ENCODE assay signal across 8 cellular contexts in the genomic region with DNA sequence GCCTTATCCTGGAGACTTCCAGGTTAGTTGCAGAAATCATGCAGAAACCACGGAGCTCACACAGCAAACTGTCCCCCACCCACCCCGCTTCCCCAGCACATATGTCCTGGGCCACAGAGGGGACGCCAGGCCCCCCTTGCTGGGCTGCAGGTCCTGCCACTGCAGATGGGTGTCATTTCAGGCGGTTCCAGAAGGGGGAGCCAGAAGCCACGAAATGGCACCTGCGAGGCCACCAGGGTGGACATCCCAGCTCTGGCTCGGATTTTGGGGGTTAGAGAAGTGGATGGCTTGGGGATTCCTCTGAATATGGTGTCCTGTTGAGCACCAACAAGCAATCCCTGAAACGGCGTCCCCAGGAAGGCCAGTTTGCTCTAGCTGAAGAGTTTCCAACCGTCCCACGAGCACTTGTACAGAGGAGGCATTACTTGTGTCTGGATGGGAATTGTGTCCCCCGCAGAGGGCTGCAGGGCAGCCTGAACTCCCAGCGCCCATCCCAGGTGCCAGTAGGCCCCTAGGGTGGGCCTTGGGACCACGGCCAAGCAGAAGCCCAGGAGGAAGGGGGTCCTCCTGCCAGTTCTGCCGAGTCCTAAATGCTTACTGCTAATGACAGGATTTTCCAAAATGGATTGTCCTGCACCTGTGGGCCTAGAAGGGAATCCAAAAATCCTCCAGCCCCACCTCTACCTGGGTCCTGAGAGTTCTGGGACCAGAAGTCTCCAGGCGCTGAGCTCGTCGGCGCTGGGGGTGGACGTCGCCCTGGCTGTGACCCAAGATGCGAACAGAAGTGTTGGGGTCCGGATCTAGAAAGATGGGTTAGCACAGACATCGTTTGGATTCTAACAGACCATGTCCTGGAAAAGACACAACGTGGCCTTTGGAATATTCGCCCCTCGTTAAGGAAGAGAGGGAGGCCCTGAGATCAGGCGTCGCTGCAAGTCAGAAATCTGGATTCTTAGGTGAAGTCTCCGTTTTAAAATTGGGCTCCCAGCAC. TPM values are rescaled to one million over a fixed set of nuclear protein-coding genes. Genes with fewer than 3 reads are reported as not detected.
DNase-seq lines count a peak whose midpoint lies in the region; ATAC-seq and TF ChIP-seq lines count a peak whose summit lies in the region.

No MANE protein-coding gene starts in this region.

- no peak overlapping the region for H3K27ac ChIP-seq in HL-60 (replicated peaks)

- H3K4me3 ChIP-seq in HL-60 (replicated peaks; ENCODE audit: insufficient read depth, low read length) (no peak overlapping the region), kidney epithelial cell (ENCODE audit: low read depth, low read length) (no peak overlapping the region)

- no peaks in the 10 kb centered on the region for H3K27me3 Mint-ChIP-seq in MCF 10A (ENCODE audit: insufficient read depth, unreplicated experiment)

- POLR2A ChIA-PET in MCF 10A (lab: Yijun Ruan, JAX) = no interaction called here

- intact Hi-C loops in MCF 10A (cut with micrococcal nuclease) = loop anchor here (1.0 kb wide), 1 partner anchor 263 kb away; no protein-coding TSS in a partner anchor

- no TSS peak for BruUV-seq in MCF 10A (replicated peaks; lab: Mats Ljungman, UMichigan)

- ATAC-seq in GM21528 (IDR thresholded peaks at IDR 0.05; ENCODE audit: low FRiP score, unreplicated experiment) = no peak

- TF ChIP-seq CTCF in HL-60 (IDR thresholded peaks at IDR 0.05; ENCODE audit: insufficient read depth, low read length) (peak; percentile 90), MCF 10A (IDR thresholded peaks at IDR 0.05; ENCODE audit: unreplicated experiment) (peak; percentile 89), kidney epithelial cell (IDR thresholded peaks at IDR 0.05; ENCODE audit: insufficient read depth, low read length, poor library complexity, severe bottlenecking) (peak; percentile 89)

- H3K9me3 Mint-ChIP-seq in MCF 10A (ENCODE audit: unreplicated experiment) = no peaks in the 10 kb centered on the region

- no peak overlapping the region for H3K4me3 Mint-ChIP-seq in MCF 10A (ENCODE audit: unreplicated experiment)

- no peak overlapping the region for H3K27ac Mint-ChIP-seq in MCF 10A (ENCODE audit: low read depth, unreplicated experiment)

- peaks cover 31% of the 10 kb centered on the region for H3K36me3 Mint-ChIP-seq in MCF 10A (ENCODE audit: insufficient read depth, unreplicated experiment)

- no peaks in the 10 kb centered on the region for H3K36me3 ChIP-seq in kidney epithelial cell (ENCODE audit: control insufficient read depth, insufficient read depth, low read length)

- CTCF ChIA-PET in MCF 10A (lab: Yijun Ruan, JAX) = interaction anchor here (0.5 to 4.6 kb wide), 26 partner anchors 9 to 1951 kb away, joined by 3 to 65 read pairs (median 4); no protein-coding TSS in a partner anchor

- H3K27me3 ChIP-seq in HL-60 (ENCODE audit: insufficient read depth, poor library complexity, severe bottlenecking) = no peaks in the 10 kb centered on the region
- H3K27me3 ChIP-seq in kidney epithelial cell (ENCODE audit: control insufficient read depth, insufficient read depth, low read length) = peaks cover 29% of the 10 kb centered on the region

- H3K4me1 Mint-ChIP-seq in MCF 10A (ENCODE audit: insufficient read depth, unreplicated experiment) = no peaks in the 10 kb centered on the region

- DNase-seq in NCI-H345 (lab: John Stamatoyannopoulos, UW) = peak; percentile 44
- no peak for DNase-seq in NCI-H345 treated with DMSO at 0.1 percent for 48 hours (lab: John Stamatoyannopoulos, UW; ENCODE audit: unreplicated experiment)
- peak in 1 of 2 experiments; percentile 74 for DNase-seq in HL-60 (ENCODE audit: low read depth in 1 of 2, low spot score in 1 of 2)
- peak; percentile 6 for DNase-seq in T1000 (lab: John Stamatoyannopoulos, UW)
- peak; percentile 54 for DNase-seq in MCF 10A (ENCODE audit: unreplicated experiment)
- no peak for DNase-seq in kidney epithelial cell (ENCODE audit: low read depth)
- peak in 2 of 3 experiments; percentile 61 to 74 for DNase-seq in stimulated activated CD4-positive, alpha-beta T cell treated with anti-CD3 and anti-CD28 coated beads, TNF-alpha, amount 100 ng/mL, for 24 hours (ENCODE audit: low read depth in 3 of 3)

RNA-seq across cellular contexts. Expression of a gene that starts 14.6 kb away (rescaled TPM):
- total RNA-seq in MCF 10A (2022) (2.0 and 3.7 TPM in 2 replicates), kidney epithelial cell (2.7 and 3.4 TPM in 2 replicates)

Comparison
In these comparisons a context has a peak if more than half of its experiments do, and no peak if none do; other contexts are left out.
1. DNase-seq: peak in NCI-H345 (single experiment), T1000 (single experiment), MCF 10A (single experiment) and stimulated activated CD4-positive, alpha-beta T cell treated with anti-CD3 and anti-CD28 coated beads, TNF-alpha, amount 100 ng/mL, for 24 hours (2 of 3); none in NCI-H345 treated with DMSO at 0.1 percent for 48 hours (single experiment) and kidney epithelial cell (single experiment).
2. Peak in every context shown above with its lines, with median percentiles within 50 percentile points of each other: CTCF ChIP-seq.